ENCODE assay signal across 8 cellular contexts in the genomic region with DNA sequence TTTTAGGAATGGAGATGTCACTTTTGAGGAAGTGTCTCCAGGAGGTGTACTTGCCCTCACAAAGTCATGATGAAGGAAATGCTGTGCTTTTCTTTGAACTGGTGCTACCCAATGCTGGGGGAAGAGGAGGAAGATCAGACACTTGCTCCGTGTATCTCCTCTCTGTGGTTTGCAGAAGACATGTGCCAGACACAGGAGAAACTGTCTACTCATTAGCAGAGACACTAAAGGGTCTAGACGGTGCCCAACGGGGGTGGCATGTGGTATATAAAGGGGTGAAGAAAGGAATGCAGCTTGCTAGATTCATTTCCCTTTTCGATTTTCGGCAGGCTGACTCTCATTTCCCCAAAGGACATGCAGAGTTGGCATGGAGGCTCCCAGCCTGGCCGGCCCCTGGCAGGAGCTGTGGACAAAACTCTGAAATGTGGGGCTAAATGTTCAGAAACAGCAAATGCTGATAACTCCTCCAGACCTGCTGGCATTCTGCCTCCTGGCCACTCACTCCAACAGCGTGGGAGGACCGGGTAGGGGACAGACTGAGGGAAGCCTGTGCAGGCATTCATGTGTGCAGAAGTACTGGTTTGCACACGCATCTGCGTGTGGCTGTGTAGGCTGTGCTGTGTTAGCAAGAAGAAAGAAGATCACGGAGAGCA. TPM values are rescaled to one million over a fixed set of nuclear protein-coding genes. Genes with fewer than 3 reads are reported as not detected.
DNase-seq lines count a peak whose midpoint lies in the region; ATAC-seq and TF ChIP-seq lines count a peak whose summit lies in the region.

No MANE protein-coding gene starts in this region.

- H3K4me1 ChIP-seq in transverse colon = peaks cover 0 to 3% (median 0%) of the 10 kb centered on the region in 4 donors

- no peak overlapping the region for H3K4me3 Mint-ChIP-seq in activated T-cell treated with anti-CD3 and anti-CD28 coated beads, Interleukin-2, amount 50 U/mL, for 4 hours

- intact Hi-C loops in transverse colon (cut with DNase I; ENCODE audit: low total_unique reads) = no loop called here

- H3K4me3 ChIP-seq in transverse colon = no peak overlapping the region

- TF ChIP-seq CTCF in transverse colon (IDR thresholded peaks at IDR 0.05) = no peak

- in situ Hi-C loops in Caki2 (cut with HindIII; ENCODE audit: low pct_unique_long_range_greater_than_20kb, low sequenced_read_pairs) = no loop called here
- in situ Hi-C loops in transverse colon (cut with MboI; ENCODE audit: low pct_ligation_motif_present in 1 of 4, low pct_unique_long_range_greater_than_20kb in 1 of 4, low sequenced_read_pairs in 3 of 4) = no loop called here

- H3K9me3 Mint-ChIP-seq in activated T-cell treated with anti-CD3 and anti-CD28 coated beads, Interleukin-2, amount 50 U/mL, for 4 hours = no peaks in the 10 kb centered on the region

- TF ChIP-seq POLR2A in transverse colon (IDR thresholded peaks at IDR 0.05) = no peak

- peak; percentile 82 for ATAC-seq in HG02870 (IDR thresholded peaks at IDR 0.05; ENCODE audit: unreplicated experiment)
- no peak for ATAC-seq in activated T-cell treated with anti-CD3 and anti-CD28 coated beads, Interleukin-2, amount 50 U/mL, for 4 hours
- ATAC-seq in HG03280 (IDR thresholded peaks at IDR 0.05; ENCODE audit: unreplicated experiment) = no peak

- no peaks in the 10 kb centered on the region for H3K36me3 ChIP-seq in transverse colon

- peak; percentile 14 for DNase-seq in Caki2 (ENCODE audit: low read depth)
- DNase-seq in SKM-1 (lab: John Stamatoyannopoulos, UW; ENCODE audit: unreplicated experiment) = peak; percentile 39
- DNase-seq in left kidney (ENCODE audit: low read depth, low spot score) = peak; percentile 72
- no peak for DNase-seq in transverse colon
- no peak for DNase-seq in activated T-cell treated with anti-CD3 and anti-CD28 coated beads, Interleukin-2, amount 50 U/mL, for 4 hours
- DNase-seq in NCI-H1436 (lab: John Stamatoyannopoulos, UW) = no peak

- H3K9me3 ChIP-seq in transverse colon = no peaks in the 10 kb centered on the region

- H3K27me3 ChIP-seq in transverse colon = no peaks in the 10 kb centered on the region

- no peaks in the 10 kb centered on the region for H3K4me1 Mint-ChIP-seq in activated T-cell treated with anti-CD3 and anti-CD28 coated beads, Interleukin-2, amount 50 U/mL, for 4 hours (ENCODE audit: low read depth)

- WGBS in transverse colon (ENCODE audit: low coverage in 1 of 2), 2 donors = 69 to 70% methylated on average over 2 to 11 of the region's 11 CpGs

- H3K27ac ChIP-seq in transverse colon = peak overlapping the region; percentile 51 to 64 (median 58)

- peaks cover 13% of the 10 kb centered on the region for H3K27me3 Mint-ChIP-seq in activated T-cell treated with anti-CD3 and anti-CD28 coated beads, Interleukin-2, amount 50 U/mL, for 4 hours (ENCODE audit: low read depth)

- no peak for TF ChIP-seq EP300 in transverse colon (IDR thresholded peaks at IDR 0.05; ENCODE audit: low read depth)

- H3K36me3 Mint-ChIP-seq in activated T-cell treated with anti-CD3 and anti-CD28 coated beads, Interleukin-2, amount 50 U/mL, for 4 hours (ENCODE audit: insufficient read depth) = no peaks in the 10 kb centered on the region

RNA-seq across cellular contexts. Expression of a gene that starts 59.6 kb away (rescaled TPM):
- 65.6 and 76.1 TPM in 2 replicates for total RNA-seq in Caki2 (2014; rRNA removed; shearing (Covaris generic); ENCODE audit: low replicate concordance)
- total RNA-seq in transverse colon = 10 to 100 TPM in 3 of 4 donors, 1 to 10 TPM in 1; 8.4 to 41.8 (median 22.7) TPM
- total RNA-seq in activated T-cell treated with anti-CD3 and anti-CD28 coated beads, Interleukin-2, amount 50 U/mL, for 4 hours = 10 to 100 TPM; 58.6 to 65.4 (median 61.2) TPM

Comparison
In these comparisons a context has a peak if more than half of its experiments do, and no peak if none do; other contexts are left out.
1. DNase-seq: peak in Caki2 (single experiment), SKM-1 (single experiment) and left kidney (single experiment); none in transverse colon (single experiment), activated T-cell treated with anti-CD3 and anti-CD28 coated beads, Interleukin-2, amount 50 U/mL, for 4 hours (single experiment) and NCI-H1436 (single experiment).